1 cellular context compared by ENCODE assay signal in genomic region chrX:84748965-84749656, GRCh38.
TF ChIP-seq lines count a peak whose summit lies in the region.

No MANE protein-coding gene starts in this region.

TF ChIP-seq in GM23338, 12 proteins besides CTCF, POLR2A, EP300 and RAD21 (continued from another document):
- TF ChIP-seq REST (IDR thresholded peaks at IDR 0.05; ENCODE audit: unreplicated experiment) (no peak), CREB1 (CRISPR knock-in tag; IDR thresholded peaks at IDR 0.05; ENCODE audit: low read depth) (no peak)
